ENCODE assay signal across 19 cellular contexts in the genomic region with DNA sequence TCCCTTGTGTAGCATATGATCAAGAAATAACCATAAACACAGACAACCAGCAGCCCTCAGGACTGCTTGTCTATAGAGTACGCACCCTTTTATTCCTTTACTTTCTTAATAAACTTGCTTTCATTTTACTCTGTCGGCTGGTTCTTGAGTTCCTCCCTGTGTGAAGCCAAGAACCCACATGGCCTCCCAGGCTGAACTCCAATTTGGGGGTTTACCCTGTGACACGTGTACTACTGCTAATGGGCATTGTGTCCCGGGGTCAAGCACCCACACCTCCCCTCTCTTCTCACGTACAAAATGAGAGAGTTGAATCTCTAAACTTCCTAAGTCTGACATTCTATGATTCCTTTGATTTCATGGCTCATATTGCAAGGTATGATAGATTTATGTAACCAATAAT. TPM values are rescaled to one million over a fixed set of nuclear protein-coding genes. Genes with fewer than 3 reads are reported as not detected.
DNase-seq lines count a peak whose midpoint lies in the region; ATAC-seq and TF ChIP-seq lines count a peak whose summit lies in the region.
"Had no signal": no experiment of that assay in that cellular context is flagged by ENCODE, and none has a peak within 500 bp of the region (broad histone marks: within the 10 kb centered on the region; RNA-seq: fewer than 3 reads in every experiment).

No MANE protein-coding gene starts in this region.

- H3K4ac ChIP-seq in IMR-90 (ENCODE audit: low read depth, low read length) = peak overlapping the region; percentile 73
- H3K4ac ChIP-seq in mesenchymal stem cell (ENCODE audit: low read depth in 1 of 2, low read length in 2 of 2) = no peak overlapping the region

- H3K23ac ChIP-seq in IMR-90 (ENCODE audit: low read depth, low read length) = peak overlapping the region; percentile 60
- no peak overlapping the region for H3K23ac ChIP-seq in mesenchymal stem cell (ENCODE audit: low read length in 2 of 2)

- ATAC-seq in IMR-90 (ENCODE audit: low read depth) (no peak), HG02588 (IDR thresholded peaks at IDR 0.05; ENCODE audit: unreplicated experiment) (no peak)
- ATAC-seq: body of pancreas had no signal

- H4K91ac ChIP-seq in IMR-90 (ENCODE audit: insufficient read depth, low read depth, low read length) (0 out of 2 replicates have a peak overlapping the region, but pooled peaks have one; percentile 56), mesenchymal stem cell (ENCODE audit: low read length) (no peak overlapping the region)

- H3K9me2 ChIP-seq in MM.1S (replicated peaks; ENCODE audit: insufficient read depth, low read length) = no peaks in the 10 kb centered on the region

- H3K14ac ChIP-seq in IMR-90 (replicated peaks; ENCODE audit: low read depth, low read length) (peak overlapping the region; percentile 73), mesenchymal stem cell (ENCODE audit: low read length in 2 of 2) (no peak overlapping the region)

- TF ChIP-seq POLR2A in IMR-90 (IDR thresholded peaks at IDR 0.05; ENCODE audit: low read depth, low read length) (no peak), suprapubic skin (IDR thresholded peaks at IDR 0.05) (no peak)

- H2AK9ac ChIP-seq in IMR-90 (replicated peaks; ENCODE audit: low read depth, low read length, poor library complexity) = no peak overlapping the region

- H3K27ac ChIP-seq in IMR-90 (ENCODE audit: insufficient read depth, low read length) (peak overlapping the region; percentile 93), coronary artery (peak overlapping the region in 1 of 2 donors; percentile 10), mesenchymal stem cell (ENCODE audit: low read length, poor library complexity, severe bottlenecking) (no peak overlapping the region), suprapubic skin (peak overlapping the region; percentile 59), MM.1S (ENCODE audit: low read length) (no peak overlapping the region)
- H3K27ac ChIP-seq: neutrophil had no signal

- H4K5ac ChIP-seq in IMR-90 (ENCODE audit: low read depth, low read length) = peak overlapping the region; percentile 99

- intact Hi-C loops in IMR-90 (cut with micrococcal nuclease) = no loop called here

- TF ChIP-seq EP300 in suprapubic skin (IDR thresholded peaks at IDR 0.05) = no peak

- H4K8ac ChIP-seq in IMR-90 (ENCODE audit: low read depth in 2 of 2, low read length in 2 of 2) (peak overlapping the region; percentile 40 to 74; a peak in 2 of 4 replicates), mesenchymal stem cell (ENCODE audit: low read length) (no peak overlapping the region)

- CTCF ChIA-PET in IMR-90 (lab: Yijun Ruan, JAX) = no interaction called here

- TF ChIP-seq CTCF in IMR-90 (conservative IDR thresholded peaks at IDR 0.05; ENCODE audit: low read depth, low read length) (no peak), coronary artery (IDR thresholded peaks at IDR 0.05) (no peak), suprapubic skin (IDR thresholded peaks at IDR 0.05) (no peak), MM.1S (IDR thresholded peaks at IDR 0.05; ENCODE audit: low read length) (no peak)

- H3K4me2 ChIP-seq in IMR-90 (ENCODE audit: low read depth, low read length) = peak overlapping the region; percentile 86
- no peak overlapping the region for H3K4me2 ChIP-seq in mesenchymal stem cell (ENCODE audit: low read length, poor library complexity, severe bottlenecking)
- no peak overlapping the region for H3K4me2 ChIP-seq in MM.1S (ENCODE audit: low read depth, low read length)

- peaks cover 11 to 23% of the 10 kb centered on the region in 2 experiments for H3K79me1 ChIP-seq in IMR-90 (ENCODE audit: low read depth in 1 of 2, low read length in 2 of 2)
- no peaks in the 10 kb centered on the region for H3K79me1 ChIP-seq in mesenchymal stem cell (replicated peaks; ENCODE audit: low read length, poor library complexity, severe bottlenecking)

- dilution Hi-C loops in IMR-90 (cut with HindIII; ENCODE audit: low sequenced_read_pairs, unreplicated experiment) = no loop called here

- peaks cover 13% of the 10 kb centered on the region for H3K9me1 ChIP-seq in IMR-90 (ENCODE audit: insufficient read depth, low read length)

- H3K36me3 ChIP-seq in IMR-90 (ENCODE audit: control insufficient read depth, insufficient read depth, low read length) (peaks cover 9% of the 10 kb centered on the region), mesenchymal stem cell (ENCODE audit: control insufficient read depth in 1 of 2, insufficient read depth in 2 of 2, low read depth in 1 of 2, low read length in 2 of 2) (peaks cover 0 to 56% of the 10 kb centered on the region in 2 experiments), suprapubic skin (no peaks in the 10 kb centered on the region), MM.1S (replicated peaks; ENCODE audit: insufficient read depth, low read length) (no peaks in the 10 kb centered on the region)
- H3K36me3 ChIP-seq: BE2C, neutrophil had no signal

- peaks cover 20% of the 10 kb centered on the region for H3K4me1 ChIP-seq in IMR-90 (ENCODE audit: control insufficient read depth, insufficient read depth, low read length)
- no peaks in the 10 kb centered on the region for H3K4me1 ChIP-seq in mesenchymal stem cell (ENCODE audit: control insufficient read depth, insufficient read depth, low read depth, low read length)
- H3K4me1 ChIP-seq in suprapubic skin = peaks cover 36% of the 10 kb centered on the region
- no peaks in the 10 kb centered on the region for H3K4me1 ChIP-seq in MM.1S (ENCODE audit: low read length)
- H3K4me1 ChIP-seq: BE2C, body of pancreas had no signal

- H4K20me1 ChIP-seq in IMR-90 (ENCODE audit: insufficient read depth, low read length) (no peaks in the 10 kb centered on the region), MM.1S (ENCODE audit: insufficient read depth, low read length) (no peaks in the 10 kb centered on the region)

- no peaks in the 10 kb centered on the region for H3K79me2 ChIP-seq in MM.1S (ENCODE audit: low read length)

- no peak for TF ChIP-seq RAD21 in IMR-90 (IDR thresholded peaks at IDR 0.05; ENCODE audit: low read length)

- H3K9me3 ChIP-seq in IMR-90 (ENCODE audit: control insufficient read depth, insufficient read depth, low read length) (no peaks in the 10 kb centered on the region), mesenchymal stem cell (ENCODE audit: control insufficient read depth, low read length) (no peaks in the 10 kb centered on the region), suprapubic skin (no peaks in the 10 kb centered on the region), MM.1S (replicated peaks; ENCODE audit: insufficient read depth, low read length) (no peaks in the 10 kb centered on the region)
- H3K9me3 ChIP-seq: BE2C, body of pancreas, neutrophil had no signal

- peak overlapping the region; percentile 90; the same call in 1 of the 2 replicates for H2BK20ac ChIP-seq in IMR-90 (ENCODE audit: low read depth, low read length)

- H2BK15ac ChIP-seq in IMR-90 (ENCODE audit: low read depth, low read length) (peak overlapping the region; percentile 35; the same call in 1 of the 3 replicates), mesenchymal stem cell (ENCODE audit: low read depth, poor library complexity, severe bottlenecking) (no peak overlapping the region)

- DNase-seq in IMR-90 (no peak), coronary artery (ENCODE audit: low spot score) (no peak), mesenchymal stem cell (no peak), suprapubic skin (ENCODE audit: low spot score in 2 of 2) (no peak), NCI-H1417 treated with DMSO at 0.1 percent for 48 hours (lab: John Stamatoyannopoulos, UW) (no peak), COLO668 (lab: John Stamatoyannopoulos, UW; ENCODE audit: unreplicated experiment) (no peak), MM.1S (no peak)
- DNase-seq: activated CD4-positive, alpha-beta T cell treated with anti-CD3 and anti-CD28 coated beads for 1 hour; activated naive CD4-positive, alpha-beta T cell treated with anti-CD3 and anti-CD28 coated beads, Interleukin-2, amount 10 ng/mL, durations not matched to agents 7 days and 5 days; BE2C; body of pancreas; DMS 273 treated with DMSO at 0.1 percent for 48 hours; foreskin fibroblast; Karpas-422; NCI-H1694; NCI-H446 treated with DMSO at 0.1 percent for 48 hours; T-helper 9 cell had no signal

- no CpG with 5 or more reads among the region's 5 CpGs for WGBS in IMR-90 (ENCODE audit: extremely low coverage in 2 of 2, insufficient read length in 1 of 2), 2 experiments
- whole genome bisulfite sequencing in mesenchymal stem cell = 92% methylated on average over 5 of the region's 5 CpGs
- WGBS in suprapubic skin = 24% methylated on average over 5 of the region's 5 CpGs

- H3K56ac ChIP-seq in IMR-90 (ENCODE audit: extremely low read depth, insufficient read depth, low read length) = no peak overlapping the region

- H2AK5ac ChIP-seq in IMR-90 (ENCODE audit: low read depth, low read length) (peak overlapping the region; percentile 75; the same call in 1 of the 2 replicates), mesenchymal stem cell (ENCODE audit: low read length, severe bottlenecking) (no peak overlapping the region)

- H3K18ac ChIP-seq in IMR-90 (ENCODE audit: low read depth, low read length) = peak overlapping the region; percentile 88
- peak overlapping the region in 1 of 2 experiments; percentile 41 for H3K18ac ChIP-seq in mesenchymal stem cell (ENCODE audit: low read depth in 1 of 2, low read length in 2 of 2)

- no TSS peak for BruUV-seq in IMR-90 (replicated peaks; lab: Mats Ljungman, UMichigan)

- H3K4me3 ChIP-seq in IMR-90 (ENCODE audit: insufficient read depth, low read depth, low read length) (no peak overlapping the region), coronary artery (peak overlapping the region; percentile 14), mesenchymal stem cell (ENCODE audit: insufficient read depth in 1 of 2, low read depth in 1 of 2, low read length in 2 of 2) (peak overlapping the region in 1 of 2 experiments; percentile 48), suprapubic skin (peak overlapping the region; percentile 8), MM.1S (ENCODE audit: low read length) (no peak overlapping the region)
- H3K4me3 ChIP-seq: body of pancreas had no signal

- H2BK12ac ChIP-seq in mesenchymal stem cell (ENCODE audit: low read length in 2 of 2) = no peak overlapping the region

- H2BK5ac ChIP-seq in IMR-90 (ENCODE audit: low read depth, low read length, poor library complexity, severe bottlenecking) (peak overlapping the region; percentile 30), mesenchymal stem cell (ENCODE audit: low read depth, low read length, poor library complexity, severe bottlenecking) (no peak overlapping the region)

- H3K9ac ChIP-seq in IMR-90 (ENCODE audit: low read depth, low read length) = 0 out of 2 replicates have a peak overlapping the region, but pooled peaks have one; percentile 60
- H3K9ac ChIP-seq in mesenchymal stem cell (ENCODE audit: low read length) = peak overlapping the region; percentile 96
- no peak overlapping the region for H3K9ac ChIP-seq in MM.1S (ENCODE audit: low read length)

- H2AFZ ChIP-seq in IMR-90 (replicated peaks; ENCODE audit: low read length, poor library complexity) (no peak overlapping the region), mesenchymal stem cell (ENCODE audit: low read depth, low read length) (no peak overlapping the region), MM.1S (ENCODE audit: low read length) (no peak overlapping the region)

- in situ Hi-C loops in IMR-90 (cut with MboI; ENCODE audit: low sequenced_read_pairs) = no loop called here

- H2BK120ac ChIP-seq in IMR-90 (ENCODE audit: low read depth, low read length) (peak overlapping the region; percentile 83), mesenchymal stem cell (ENCODE audit: low read depth, low read length) (no peak overlapping the region)

- H3F3A ChIP-seq in MM.1S (ENCODE audit: insufficient read depth, low read length) = no peaks in the 10 kb centered on the region

- POLR2A ChIA-PET in IMR-90 (lab: Charles Lee; ENCODE audit: unreplicated experiment) = no interaction called here

- H3K27me3 ChIP-seq in IMR-90 (ENCODE audit: control insufficient read depth, insufficient read depth, low read length) (no peaks in the 10 kb centered on the region), mesenchymal stem cell (ENCODE audit: control insufficient read depth in 1 of 2, insufficient read depth in 1 of 2, low read length in 2 of 2) (no peaks in the 10 kb centered on the region), suprapubic skin (no peaks in the 10 kb centered on the region), MM.1S (replicated peaks; ENCODE audit: insufficient read depth, low read length) (no peaks in the 10 kb centered on the region)
- H3K27me3 ChIP-seq: BE2C, body of pancreas, neutrophil had no signal

RNA-seq across cellular contexts. Expression of gene LAMA4, which starts 9.9 kb away (rescaled TPM):
- total RNA-seq in IMR-90 (2012; rRNA removed) (29.7 and 35.8 TPM in 2 replicates), suprapubic skin (10 to 100 TPM; 10.4 to 44.0 (median 23.6) TPM)
- 28.9 and 33.9 TPM in 2 replicates for polyA plus RNA-seq in IMR-90 (2012; rRNA removed)
- 51.0 and 61.1 TPM in 2 replicates for polyA plus RNA-seq in IMR-90 (2012; cell fraction: cytosol; rRNA removed)
- 36.2 and 63.2 TPM in 2 replicates for polyA plus RNA-seq in IMR-90 (2012; cell fraction: nucleus; rRNA removed; ENCODE audit: low replicate concordance)
- 51.1 TPM for polyA plus RNA-seq in mesenchymal stem cell (2013, experiment 1 of 2)
- polyA plus RNA-seq in mesenchymal stem cell (2013, experiment 2 of 2) = 47.5 TPM

Comparison
In these comparisons a context has a peak if more than half of its experiments do, and no peak if none do; other contexts are left out.
1. H3K27ac ChIP-seq: peak in IMR-90 (single experiment) and suprapubic skin (single experiment); none in mesenchymal stem cell (single experiment) and MM.1S (single experiment).
2. H3K4me3 ChIP-seq: peak in coronary artery (single experiment) and suprapubic skin (single experiment); none in IMR-90 (single experiment) and MM.1S (single experiment).